16 cellular contexts compared by ENCODE assay signal in the genomic region with DNA sequence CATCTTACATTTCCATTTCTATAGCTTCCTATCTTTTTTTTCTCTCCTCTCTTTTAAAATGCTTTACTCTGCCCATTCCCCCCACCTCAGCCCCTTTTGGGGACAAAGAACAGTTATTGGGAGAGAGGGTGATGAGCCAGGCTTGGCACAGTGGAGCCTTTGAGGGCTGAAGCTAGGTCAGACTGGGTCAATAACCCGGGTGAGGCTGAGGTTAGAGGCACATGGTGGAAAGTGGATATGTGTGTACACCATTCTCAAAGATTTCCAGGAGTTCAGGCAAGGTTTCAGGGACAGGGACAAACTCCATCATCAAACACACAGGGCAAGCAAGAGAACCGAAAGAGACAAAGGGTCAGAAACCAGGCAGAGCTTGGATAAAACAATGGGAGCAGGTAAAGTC. TPM values are rescaled to one million over a fixed set of nuclear protein-coding genes. Genes with fewer than 3 reads are reported as not detected.
A peak's percentile ranks its signal among the peaks of the same experiment; 100 is the strongest.
DNase-seq lines count a peak whose midpoint lies in the region; ATAC-seq and TF ChIP-seq lines count a peak whose summit lies in the region.
"Had no signal": no experiment of that assay in that cellular context is flagged by ENCODE, and none has a peak within 500 bp of the region (broad histone marks: within the 10 kb centered on the region; RNA-seq: fewer than 3 reads in every experiment).

No MANE protein-coding gene starts in this region.

- peak overlapping the region; percentile 22 for H3K27ac Mint-ChIP-seq in activated B cell treated with CpG ODN at 0.5 μM for 24 hours

- ATAC-seq in activated B cell treated with CpG ODN at 0.5 μM for 24 hours (ENCODE audit: low read depth): no peak
- peak; percentile 97 to 100 (median 98) for ATAC-seq in right lobe of liver
- peak in 3 of 4 donors; percentile 64 to 88 (median 76) for ATAC-seq in psoas muscle

- H3K27me3 ChIP-seq in right lobe of liver (no peaks in the 10 kb centered on the region), psoas muscle (ENCODE audit: insufficient read depth in 3 of 3, low read length in 2 of 3) (no peaks in the 10 kb centered on the region)
- H3K27me3 ChIP-seq: BLaER1 had no signal

- TF ChIP-seq POLR2A in right lobe of liver (IDR thresholded peaks at IDR 0.05): no peak

- H3K4me1 Mint-ChIP-seq in activated B cell treated with CpG ODN at 0.5 μM for 24 hours: peaks cover 22% of the 10 kb centered on the region

- intact Hi-C loops in activated B cell treated with CpG ODN at 0.5 μM for 24 hours (cut with micrococcal nuclease) (no loop called here), right lobe of liver (cut with DNase I) (no loop called here), psoas muscle (cut with DNase I) (no loop called here)

- peaks cover 64% of the 10 kb centered on the region for H3K36me3 Mint-ChIP-seq in activated B cell treated with CpG ODN at 0.5 μM for 24 hours (ENCODE audit: low read depth)
- H3K36me3 Mint-ChIP-seq: CD8-positive, alpha-beta memory T cell had no signal

- H3K9me3 ChIP-seq in right lobe of liver (no peaks in the 10 kb centered on the region), psoas muscle (no peaks in the 10 kb centered on the region)
- H3K9me3 ChIP-seq: Caco-2, HAP-1 had no signal

- no peak overlapping the region for H3K4me3 Mint-ChIP-seq in activated B cell treated with CpG ODN at 0.5 μM for 24 hours

- POLR2A ChIA-PET in activated B cell treated with CpG ODN at 0.5 μM for 24 hours (lab: Charles Lee): no interaction called here

- H3K4me1 ChIP-seq in right lobe of liver (peaks cover 0 to 29% (median 5%) of the 10 kb centered on the region in 4 donors), psoas muscle (peaks cover 11% of the 10 kb centered on the region)
- H3K4me1 ChIP-seq: BLaER1, Caco-2, HAP-1 had no signal

- CTCF ChIA-PET in activated B cell treated with CpG ODN at 0.5 μM for 24 hours (lab: Charles Lee): no interaction called here

- WGBS in right lobe of liver (ENCODE audit: insufficient coverage, low coverage, low lambda C conversion rate, missing lambda C conversion rate): 26% methylated on average over 2 of the region's 2 CpGs
- 25 to 39% (median 25%) methylated on average over 2 of the region's 2 CpGs for WGBS in psoas muscle, 3 donors

- H3K27ac ChIP-seq in right lobe of liver: peak overlapping the region in 2 of 3 donors; percentile 30 to 66
- no peak overlapping the region for H3K27ac ChIP-seq in psoas muscle
- H3K27ac ChIP-seq: BLaER1 had no signal

- peak; percentile 39 for DNase-seq in HuH-7 (ENCODE audit: low spot score)
- DNase-seq in activated B cell treated with CpG ODN at 0.5 μM for 24 hours: no peak
- DNase-seq in right lobe of liver: peak; percentile 68 to 87 (median 80)
- no peak for DNase-seq in psoas muscle
- DNase-seq in dedifferentiated amniotic fluid mesenchymal stem cell (ENCODE audit: extremely low spot score): no peak
- DNase-seq in SK-N-DZ (ENCODE audit: low spot score): no peak
- DNase-seq in NCI-H2171 (lab: John Stamatoyannopoulos, UW): no peak
- no peak for DNase-seq in D341Med (ENCODE audit: low spot score)
- DNase-seq: Caco-2; CD8-positive, alpha-beta memory T cell; DMS 273 treated with DMSO at 0.1 percent for 48 hours; GOT3; KBM-7 had no signal

- H3K4me3 ChIP-seq in right lobe of liver (no peak overlapping the region), psoas muscle (no peak overlapping the region)
- H3K4me3 ChIP-seq: BLaER1, HAP-1 had no signal

- H3K36me3 ChIP-seq in right lobe of liver: peaks cover 0 to 13% (median 13%) of the 10 kb centered on the region in 4 donors
- no peaks in the 10 kb centered on the region for H3K36me3 ChIP-seq in psoas muscle (ENCODE audit: insufficient read depth in 1 of 2, low read depth in 1 of 2)
- H3K36me3 ChIP-seq: HAP-1 had no signal

- no peak for TF ChIP-seq CTCF in activated B cell treated with CpG ODN at 0.5 μM for 24 hours (IDR thresholded peaks at IDR 0.05)
- TF ChIP-seq CTCF in right lobe of liver (IDR thresholded peaks at IDR 0.05): no peak
- TF ChIP-seq CTCF in psoas muscle (IDR thresholded peaks at IDR 0.05): no peak

- no peaks in the 10 kb centered on the region for H3K9me3 Mint-ChIP-seq in activated B cell treated with CpG ODN at 0.5 μM for 24 hours

- H3K27me3 Mint-ChIP-seq in activated B cell treated with CpG ODN at 0.5 μM for 24 hours: no peaks in the 10 kb centered on the region

RNA-seq across cellular contexts. Expression of a gene that starts 11.5 kb away (rescaled TPM):
- total RNA-seq in activated B cell treated with CpG ODN at 0.5 μM for 24 hours (17.5 and 19.8 TPM in 2 replicates), right lobe of liver (100 to 1,000 TPM in 5 of 6 experiments, 10 to 100 TPM in 1; 57.2 to 189 (median 115) TPM), psoas muscle (1 to 10 TPM; 1.8 to 4.0 (median 2.9) TPM)
- 1 to 10 TPM; 1.1 to 2.0 (median 1.1) TPM for polyA plus RNA-seq in psoas muscle
- 1.1 and 1.5 TPM in 2 replicates for polyA plus RNA-seq in SK-N-DZ (2014; cell fraction: cytosol; rRNA removed)
- polyA plus RNA-seq in SK-N-DZ (2014; cell fraction: nucleus; rRNA removed): 2.8 and 4.0 TPM in 2 replicates
- total RNA-seq: G401 had no signal
- polyA plus RNA-seq: CD8-positive, alpha-beta memory T cell had no signal

Comparison
In these comparisons a context has a peak if more than half of its experiments do, and no peak if none do; other contexts are left out.
1. DNase-seq: peak in HuH-7 (single experiment) and right lobe of liver (3 of 3); none in activated B cell treated with CpG ODN at 0.5 μM for 24 hours (single experiment), psoas muscle (0 of 2), dedifferentiated amniotic fluid mesenchymal stem cell (single experiment), SK-N-DZ (single experiment), NCI-H2171 (single experiment) and D341Med (single experiment).